In genomic region chr14:25090281-25090680, GRCh38 we compare ENCODE assay signal across 18 cellular contexts. TPM values are rescaled to one million over a fixed set of nuclear protein-coding genes. Genes with fewer than 3 reads are reported as not detected.
"Had no signal": no experiment of that assay in that cellular context is flagged by ENCODE, and none has a peak within 500 bp of the region (broad histone marks: within the 10 kb centered on the region; RNA-seq: fewer than 3 reads in every experiment).

No MANE protein-coding gene starts in this region.

- H3K27ac ChIP-seq: dorsolateral prefrontal cortex, gastrocnemius medialis, uterus had no signal

- H3K9me3 Mint-ChIP-seq: brain; effector memory CD8-positive, alpha-beta T cell; nephron progenitor cell; WTC11 had no signal

- DNase-seq: activated T-cell treated with anti-CD3 and anti-CD28 coated beads, Interleukin-2, amount 50 U/mL, for 1 hour; dorsolateral prefrontal cortex; effector memory CD8-positive, alpha-beta T cell; gastrocnemius medialis; nephron progenitor cell; posterior cingulate gyrus; stimulated activated CD4-positive, alpha-beta T cell treated with anti-CD3 and anti-CD28 coated beads, Interleukin-4, amount 100 ng/mL, for 1 hour; stimulated activated naive CD8-positive, alpha-beta T cell treated with anti-CD3 and anti-CD28 coated beads, Interleukin-15, Interleukin-2, amounts not matched to agents 100 U/mL and 50 U/mL, for 24 hours; T-helper 9 cell; tibial artery; uterus had no signal

- H3K36me3 Mint-ChIP-seq: activated naive CD8-positive, alpha-beta T cell; brain; WTC11 had no signal

- H3K9me3 ChIP-seq: gastrocnemius medialis, tibial artery, uterus had no signal

- H3K4me1 ChIP-seq: gastrocnemius medialis, uterus had no signal

- H3K36me3 ChIP-seq: gastrocnemius medialis, tibial artery, uterus had no signal

- ATAC-seq: effector memory CD8-positive, alpha-beta T cell; gastrocnemius medialis; sciatic nerve; stimulated activated naive CD8-positive, alpha-beta T cell treated with anti-CD3 and anti-CD28 coated beads, Interleukin-15, Interleukin-2, amounts not matched to agents 100 U/mL and 50 U/mL, for 24 hours had no signal

- H3K27ac Mint-ChIP-seq: activated naive CD8-positive, alpha-beta T cell; effector memory CD8-positive, alpha-beta T cell; nephron progenitor cell; WTC11 had no signal

- H3K27me3 ChIP-seq: gastrocnemius medialis, tibial artery, uterus had no signal

- H3K4me3 ChIP-seq: dorsolateral prefrontal cortex, gastrocnemius medialis, tibial artery, uterus had no signal

- H3K4me3 Mint-ChIP-seq: activated naive CD8-positive, alpha-beta T cell; brain; effector memory CD8-positive, alpha-beta T cell; nephron progenitor cell; WTC11 had no signal

RNA-seq across cellular contexts. Expression of gene STXBP6, which starts 40.3 kb away (rescaled TPM):
- total RNA-seq: endothelial cell of umbilical vein; mononuclear cell; T-helper 1 cell treated with Interleukin-12 subunit alpha and Interleukin-12 subunit beta and Interleukin-4 antibody, amounts not matched to agents 30 ng/mL and 1 ng/mL, for 36 hours had no signal
